In the genomic region with DNA sequence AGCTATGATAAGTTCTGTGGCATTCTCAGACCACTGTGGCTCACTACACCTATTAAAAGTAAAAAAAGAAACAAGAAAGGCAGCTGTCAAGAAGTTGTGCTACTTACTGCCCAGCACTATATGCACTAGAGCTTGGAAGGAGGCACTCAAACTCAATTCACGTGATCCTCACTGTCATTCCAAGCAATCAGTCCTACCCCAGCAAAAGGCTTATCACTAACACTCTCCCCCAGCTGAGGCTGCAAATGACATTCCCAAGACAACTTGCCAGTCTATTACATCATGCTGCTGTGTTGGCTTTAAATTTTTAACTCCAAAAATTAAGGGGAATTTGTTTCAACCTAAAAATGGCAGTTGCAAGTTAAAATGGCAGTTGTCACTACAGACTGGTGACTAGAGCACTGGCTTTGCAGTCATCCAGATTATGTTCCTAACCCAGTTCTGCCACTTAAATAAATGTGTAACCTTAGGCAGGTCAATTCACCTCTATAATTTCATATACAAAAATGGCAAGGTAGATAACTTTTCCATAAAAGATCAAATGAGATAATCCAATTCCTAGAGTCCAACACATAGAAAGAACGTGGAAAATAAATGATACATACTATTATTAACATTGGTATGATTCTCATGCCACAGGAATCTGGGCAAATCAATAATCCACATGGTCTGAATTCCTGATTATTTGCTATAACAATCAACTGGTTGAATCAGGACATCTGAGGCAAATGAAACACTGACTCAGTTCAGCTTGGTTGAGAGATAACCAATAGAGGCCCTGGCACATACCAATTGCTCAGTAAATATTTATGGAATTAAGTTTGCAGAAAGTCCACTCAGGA, we compare ENCODE assay signal across 1 cellular context.
TF ChIP-seq lines count a peak whose summit lies in the region.

No MANE protein-coding gene starts in this region.

TF ChIP-seq in HEK293, 187 proteins besides CTCF, POLR2A, EP300 and RAD21 (continued from another document):
- TF ChIP-seq, protein P1, sequence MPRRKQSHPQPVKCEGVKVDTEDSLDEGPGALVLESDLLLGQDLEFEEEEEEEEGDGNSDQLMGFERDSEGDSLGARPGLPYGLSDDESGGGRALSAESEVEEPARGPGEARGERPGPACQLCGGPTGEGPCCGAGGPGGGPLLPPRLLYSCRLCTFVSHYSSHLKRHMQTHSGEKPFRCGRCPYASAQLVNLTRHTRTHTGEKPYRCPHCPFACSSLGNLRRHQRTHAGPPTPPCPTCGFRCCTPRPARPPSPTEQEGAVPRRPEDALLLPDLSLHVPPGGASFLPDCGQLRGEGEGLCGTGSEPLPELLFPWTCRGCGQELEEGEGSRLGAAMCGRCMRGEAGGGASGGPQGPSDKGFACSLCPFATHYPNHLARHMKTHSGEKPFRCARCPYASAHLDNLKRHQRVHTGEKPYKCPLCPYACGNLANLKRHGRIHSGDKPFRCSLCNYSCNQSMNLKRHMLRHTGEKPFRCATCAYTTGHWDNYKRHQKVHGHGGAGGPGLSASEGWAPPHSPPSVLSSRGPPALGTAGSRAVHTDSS (tag by site-specific recombination; IDR thresholded peaks at IDR 0.05): no peak
- TF ChIP-seq KLF1 (tag by site-specific recombination; IDR thresholded peaks at IDR 0.05) (no peak), ZBTB8A (tag by site-specific recombination; IDR thresholded peaks at IDR 0.05) (no peak), ZNF266 (tag by site-specific recombination; IDR thresholded peaks at IDR 0.05; ENCODE audit: low read depth) (no peak), GLI4 (tag by site-specific recombination; IDR thresholded peaks at IDR 0.05) (no peak), SP7 (tag by site-specific recombination; IDR thresholded peaks at IDR 0.05) (no peak), TCF7L2 (IDR thresholded peaks at IDR 0.05; ENCODE audit: borderline replicate concordance, low read depth, low read length) (no peak), ZNF658 (tag by site-specific recombination; IDR thresholded peaks at IDR 0.05) (no peak)
